ENCODE assay signal across 10 cellular contexts in the genomic region with DNA sequence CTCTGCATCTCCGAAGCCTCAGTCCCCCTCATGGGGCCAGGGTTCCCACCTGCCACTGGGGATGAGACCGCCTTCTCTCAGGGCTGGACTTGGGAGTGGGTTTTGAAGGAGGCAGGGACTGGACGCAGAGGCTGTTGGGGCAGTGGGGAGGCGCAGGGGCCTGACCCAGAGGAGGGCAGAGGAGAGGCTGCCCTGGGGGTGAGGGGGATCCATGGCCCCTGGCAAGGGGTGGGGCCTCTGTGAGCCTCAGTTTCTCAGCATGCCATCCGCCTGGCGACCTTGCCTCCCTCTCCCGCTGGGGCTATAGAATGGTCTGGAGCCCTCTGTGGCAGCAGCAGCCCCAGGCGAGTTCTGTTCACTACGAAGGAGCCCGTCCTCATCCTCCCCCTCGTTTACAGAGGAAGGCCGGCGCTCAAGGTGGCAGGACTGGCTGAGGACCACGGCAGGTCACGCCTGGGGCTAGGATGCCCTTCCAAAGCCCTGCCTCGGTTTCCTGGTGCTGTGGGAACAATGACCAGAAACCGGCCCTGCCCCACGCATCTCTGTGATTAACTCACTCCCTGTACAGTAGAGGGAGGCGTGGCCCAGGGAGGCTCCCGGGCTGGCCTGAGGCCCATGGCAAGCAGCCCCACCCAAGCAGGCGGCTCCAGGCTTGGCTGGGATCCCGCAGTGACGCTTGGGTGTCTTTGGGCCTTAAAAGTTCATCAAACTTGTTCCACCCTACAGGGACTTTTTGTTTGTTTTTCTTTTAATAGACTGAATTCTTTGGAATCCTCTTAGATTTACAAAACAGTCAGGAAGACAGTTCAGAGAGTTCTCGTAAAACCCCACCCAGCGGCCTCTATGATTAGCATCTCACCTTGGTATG. TPM values are rescaled to one million over a fixed set of nuclear protein-coding genes. Genes with fewer than 3 reads are reported as not detected.
DNase-seq lines count a peak whose midpoint lies in the region; TF ChIP-seq lines count a peak whose summit lies in the region.
"Had no signal": no experiment of that assay in that cellular context is flagged by ENCODE, and none has a peak within 500 bp of the region (broad histone marks: within the 10 kb centered on the region; RNA-seq: fewer than 3 reads in every experiment).

No MANE protein-coding gene starts in this region.

- H3K4me3 Mint-ChIP-seq in activated CD4-positive, alpha-beta memory T cell treated with anti-CD3 and anti-CD28 coated beads, Interleukin-2, amount 10 ng/mL, durations not matched to agents 7 days and 5 days: no peak overlapping the region
- H3K4me3 Mint-ChIP-seq: activated B cell treated with CpG ODN at 0.5 μM for 24 hours had no signal

- no peaks in the 10 kb centered on the region for H3K9me3 Mint-ChIP-seq in activated CD4-positive, alpha-beta memory T cell treated with anti-CD3 and anti-CD28 coated beads, Interleukin-2, amount 10 ng/mL, durations not matched to agents 7 days and 5 days
- H3K9me3 Mint-ChIP-seq: activated B cell treated with CpG ODN at 0.5 μM for 24 hours had no signal

- H3K27me3 ChIP-seq in adipocyte (replicated peaks; ENCODE audit: control insufficient read depth, insufficient read depth, low read length): no peaks in the 10 kb centered on the region
- no peaks in the 10 kb centered on the region for H3K27me3 ChIP-seq in suprapubic skin

- peaks cover 2% of the 10 kb centered on the region for H3K27me3 Mint-ChIP-seq in activated CD4-positive, alpha-beta memory T cell treated with anti-CD3 and anti-CD28 coated beads, Interleukin-2, amount 10 ng/mL, durations not matched to agents 7 days and 5 days
- H3K27me3 Mint-ChIP-seq: activated B cell treated with CpG ODN at 0.5 μM for 24 hours had no signal

- no peaks in the 10 kb centered on the region for H3K36me3 Mint-ChIP-seq in activated CD4-positive, alpha-beta memory T cell treated with anti-CD3 and anti-CD28 coated beads, Interleukin-2, amount 10 ng/mL, durations not matched to agents 7 days and 5 days (ENCODE audit: low read depth)

- no peak for TF ChIP-seq CTCF in suprapubic skin (IDR thresholded peaks at IDR 0.05)

- no peak for TF ChIP-seq EP300 in suprapubic skin (IDR thresholded peaks at IDR 0.05)

- H3K27ac ChIP-seq in suprapubic skin (peak overlapping the region; percentile 67), substantia nigra (ENCODE audit: low read depth, low read length, poor library complexity, severe bottlenecking) (no peak overlapping the region)

- H3K36me3 ChIP-seq in adipocyte (ENCODE audit: control insufficient read depth, insufficient read depth, low read length, severe bottlenecking): no peaks in the 10 kb centered on the region
- no peaks in the 10 kb centered on the region for H3K36me3 ChIP-seq in suprapubic skin

- TF ChIP-seq POLR2A in suprapubic skin (IDR thresholded peaks at IDR 0.05): no peak

- H3K9me3 ChIP-seq in adipocyte (ENCODE audit: control insufficient read depth, low read length) (no peaks in the 10 kb centered on the region), suprapubic skin (no peaks in the 10 kb centered on the region)

- H3K4me3 ChIP-seq in adipocyte (ENCODE audit: low read length) (no peak overlapping the region), suprapubic skin (no peak overlapping the region)

- no peak overlapping the region for H3K27ac Mint-ChIP-seq in activated CD4-positive, alpha-beta memory T cell treated with anti-CD3 and anti-CD28 coated beads, Interleukin-2, amount 10 ng/mL, durations not matched to agents 7 days and 5 days
- H3K27ac Mint-ChIP-seq: activated B cell treated with CpG ODN at 0.5 μM for 24 hours had no signal

- H3K4me1 ChIP-seq in adipocyte (ENCODE audit: control insufficient read depth, insufficient read depth, low read length): peaks cover 35% of the 10 kb centered on the region
- peaks cover 50% of the 10 kb centered on the region for H3K4me1 ChIP-seq in suprapubic skin

- DNase-seq in HPDE6-E6E7 (ENCODE audit: extremely low spot score): peak; percentile 91
- DNase-seq in adipocyte (ENCODE audit: low read depth): peak; percentile 55
- DNase-seq in hepatic stellate cell (ENCODE audit: low spot score): peak; percentile 96
- peak in 1 of 2 donors; percentile 92 for DNase-seq in suprapubic skin (ENCODE audit: low spot score in 2 of 2)
- no peak for DNase-seq in activated CD4-positive, alpha-beta memory T cell treated with anti-CD3 and anti-CD28 coated beads, Interleukin-2, amount 10 ng/mL, durations not matched to agents 7 days and 5 days
- no peak for DNase-seq in substantia nigra (lab: John Stamatoyannopoulos, UW)
- DNase-seq in germinal center (ENCODE audit: low spot score): no peak
- no peak for DNase-seq in GM19238 (ENCODE audit: insufficient read length, low spot score)
- DNase-seq: activated B cell treated with CpG ODN at 0.5 μM for 24 hours, cortex of kidney had no signal

- POLR2A ChIA-PET in activated CD4-positive, alpha-beta memory T cell treated with anti-CD3 and anti-CD28 coated beads, Interleukin-2, amount 10 ng/mL, durations not matched to agents 7 days and 5 days (lab: Charles Lee): no interaction called here

- WGBS in suprapubic skin: 38% methylated on average over 12 of the region's 25 CpGs

- CTCF ChIA-PET in activated CD4-positive, alpha-beta memory T cell treated with anti-CD3 and anti-CD28 coated beads, Interleukin-2, amount 10 ng/mL, durations not matched to agents 7 days and 5 days (lab: Charles Lee): no interaction called here

- H3K4me1 Mint-ChIP-seq in activated CD4-positive, alpha-beta memory T cell treated with anti-CD3 and anti-CD28 coated beads, Interleukin-2, amount 10 ng/mL, durations not matched to agents 7 days and 5 days: no peaks in the 10 kb centered on the region
- H3K4me1 Mint-ChIP-seq: activated B cell treated with CpG ODN at 0.5 μM for 24 hours had no signal

- H3K9ac ChIP-seq in adipocyte (ENCODE audit: low read length): no peak overlapping the region

RNA-seq across cellular contexts. Expression of gene SH3TC1, which starts 16.0 kb away (rescaled TPM):
- 10 to 100 TPM in 2 of 4 donors, 1 to 10 TPM in 2; 6.3 to 15.1 (median 9.9) TPM for total RNA-seq in suprapubic skin
- total RNA-seq in activated CD4-positive, alpha-beta memory T cell treated with anti-CD3 and anti-CD28 coated beads, Interleukin-2, amount 10 ng/mL, durations not matched to agents 7 days and 5 days: 10 to 100 TPM; 16.8 to 19.5 TPM

RNA-seq across cellular contexts. Expression of gene ABLIM2, which starts 24.5 kb away (rescaled TPM):
- total RNA-seq in suprapubic skin: 10 to 100 TPM; 11.2 to 16.9 (median 13.3) TPM
- total RNA-seq in activated CD4-positive, alpha-beta memory T cell treated with anti-CD3 and anti-CD28 coated beads, Interleukin-2, amount 10 ng/mL, durations not matched to agents 7 days and 5 days: under 1 TPM in 1 of 2 experiments, not detected in 1; 0.13 TPM

Comparison
In these comparisons a context has a peak if more than half of its experiments do, and no peak if none do; other contexts are left out.
1. DNase-seq: peak in HPDE6-E6E7 (single experiment), adipocyte (single experiment) and hepatic stellate cell (single experiment); none in activated CD4-positive, alpha-beta memory T cell treated with anti-CD3 and anti-CD28 coated beads, Interleukin-2, amount 10 ng/mL, durations not matched to agents 7 days and 5 days (single experiment), substantia nigra (0 of 49), germinal center (single experiment) and GM19238 (single experiment).
2. RNA of gene ABLIM2, which starts 24.5 kb away (total RNA-seq): 11.2 to 16.9 TPM in suprapubic skin; 0.13 TPM in activated CD4-positive, alpha-beta memory T cell treated with anti-CD3 and anti-CD28 coated beads, Interleukin-2, amount 10 ng/mL, durations not matched to agents 7 days and 5 days; every median in the first group is over 10 times any median in the second.